In genomic region chr16:55499951-55500350, GRCh38 we compare ENCODE assay signal across 8 cellular contexts. TPM values are rescaled to one million over a fixed set of nuclear protein-coding genes. Genes with fewer than 3 reads are reported as not detected.
DNase-seq lines count a peak whose midpoint lies in the region; ATAC-seq, FAIRE-seq and TF ChIP-seq lines count a peak whose summit lies in the region.

No MANE protein-coding gene starts in this region.

- TF ChIP-seq CTCF in D721Med (IDR thresholded peaks at IDR 0.05; ENCODE audit: insufficient read depth, missing control alignments) = no peak

- peak; percentile 23 for DNase-seq in DMS 273 (lab: John Stamatoyannopoulos, UW; ENCODE audit: unreplicated experiment)
- no peak for DNase-seq in DMS 273 treated with DMSO at 0.1 percent for 48 hours (lab: John Stamatoyannopoulos, UW)
- peak; percentile 77 for DNase-seq in SK-N-DZ (ENCODE audit: low spot score)
- peak; percentile 72 for DNase-seq in fibroblast of gingiva (ENCODE audit: low read depth)
- peak; percentile 9 to 15 for DNase-seq in stimulated activated CD4-positive, alpha-beta T cell treated with anti-CD3 and anti-CD28 coated beads, Interleukin-2, amount 100 ng/mL, for 48 hours
- no peak for DNase-seq in HuH-7.5 (ENCODE audit: low spot score)
- DNase-seq in D721Med (ENCODE audit: insufficient read length, low spot score) = no peak

- ATAC-seq in GM18907 (IDR thresholded peaks at IDR 0.05; ENCODE audit: unreplicated experiment) = no peak

- FAIRE-seq in D721Med (lab: Jason Lieb, UNC) = no peak

RNA-seq across cellular contexts. Expression of gene LPCAT2, which starts 8.9 kb away (rescaled TPM):
- polyA plus RNA-seq in SK-N-DZ (2014; cell fraction: cytosol; rRNA removed) = not detected in 2 replicates
- polyA plus RNA-seq in SK-N-DZ (2014; cell fraction: nucleus; rRNA removed) = 1.9 TPM in 1 of 2 replicates, not detected in the other

RNA-seq across cellular contexts. Expression of gene MMP2, which starts 21.0 kb away (rescaled TPM):
- polyA plus RNA-seq in SK-N-DZ (2014; cell fraction: cytosol; rRNA removed) = 24.5 and 26.4 TPM in 2 replicates
- polyA plus RNA-seq in SK-N-DZ (2014; cell fraction: nucleus; rRNA removed) = 13.4 and 22.8 TPM in 2 replicates

Comparison
In these comparisons a context has a peak if more than half of its experiments do, and no peak if none do; other contexts are left out.
1. DNase-seq: peak in DMS 273 (single experiment), SK-N-DZ (single experiment), fibroblast of gingiva (single experiment) and stimulated activated CD4-positive, alpha-beta T cell treated with anti-CD3 and anti-CD28 coated beads, Interleukin-2, amount 100 ng/mL, for 48 hours (2 of 2); none in DMS 273 treated with DMSO at 0.1 percent for 48 hours (single experiment), HuH-7.5 (single experiment) and D721Med (single experiment).